Comparison of ENCODE assay signal across 26 cellular contexts in genomic region chr7:102193806-102194205, GRCh38.
A peak's percentile ranks its signal among the peaks of the same experiment; 100 is the strongest.
DNase-seq lines count a peak whose midpoint lies in the region; ATAC-seq and TF ChIP-seq lines count a peak whose summit lies in the region.
"Had no signal": no experiment of that assay in that cellular context is flagged by ENCODE, and none has a peak within 500 bp of the region (broad histone marks: within the 10 kb centered on the region; RNA-seq: fewer than 3 reads in every experiment).

No MANE protein-coding gene starts in this region.

- no peak overlapping the region for H4K8ac ChIP-seq in trophoblast cell (ENCODE audit: low read depth, low read length)

- H3K4me1 ChIP-seq in trophoblast cell (ENCODE audit: control insufficient read depth in 1 of 2, insufficient read depth in 2 of 2, low read length in 2 of 2): no peaks in the 10 kb centered on the region
- H3K4me1 ChIP-seq in ascending aorta: no peaks in the 10 kb centered on the region
- H3K4me1 ChIP-seq: body of pancreas, suprapubic skin, uterus had no signal

- intact Hi-C loops in ascending aorta (cut with DNase I): no loop called here

- H3K4me1 Mint-ChIP-seq in stimulated activated memory B cell treated with anti-CD40 and anti-IgM and Interleukin-4, amounts not matched to agents 10 μg/mL and 1 μg/mL and 100 μg/mL, for 72 hours: no peaks in the 10 kb centered on the region
- H3K4me1 Mint-ChIP-seq: activated CD4-positive, alpha-beta T cell treated with anti-CD3 and anti-CD28 coated beads, Interleukin-2, amount 10 ng/mL, durations not matched to agents 24 days and 14 days; CD4-positive, CD25-positive, alpha-beta regulatory T cell had no signal

- no peak overlapping the region for H3K18ac ChIP-seq in trophoblast cell (ENCODE audit: low read length)

- peak; percentile 10 for DNase-seq in EL
- peak; percentile 5 for DNase-seq in fibroblast of gingiva (ENCODE audit: low read depth)
- peak; percentile 52 to 55 for DNase-seq in trophoblast cell
- DNase-seq in activated T-cell treated with anti-CD3 and anti-CD28 coated beads, Interleukin-2, amount 50 U/mL, for 1 hour: no peak
- DNase-seq in stimulated activated CD4-positive, alpha-beta T cell treated with anti-CD3 and anti-CD28 coated beads, Interleukin-2, amount 100 ng/mL, for 24 hours: no peak
- DNase-seq in ascending aorta (ENCODE audit: low spot score in 2 of 2): no peak
- DNase-seq: activated CD4-positive, alpha-beta T cell treated with anti-CD3 and anti-CD28 coated beads, Interleukin-2, amount 10 ng/mL, durations not matched to agents 24 days and 14 days; body of pancreas; CD4-positive, CD25-positive, alpha-beta regulatory T cell; DMS153; effector memory CD4-positive, alpha-beta T cell; heart right ventricle; mucosa of descending colon; NCI-H1105; NCI-H446; PC-3; SIG-M5; T-helper 1 cell; uterus had no signal

- no peak overlapping the region for H2AK5ac ChIP-seq in trophoblast cell (ENCODE audit: low read length)

- H4K12ac ChIP-seq in trophoblast cell (ENCODE audit: low read depth, low read length): no peak overlapping the region

- H2AFZ ChIP-seq in trophoblast cell (ENCODE audit: insufficient read depth, low read length, poor library complexity): no peak overlapping the region

- H2BK120ac ChIP-seq in trophoblast cell (ENCODE audit: insufficient read depth, low read length, poor library complexity): no peak overlapping the region

- no peak for TF ChIP-seq CTCF in ascending aorta (IDR thresholded peaks at IDR 0.05)

- no peak overlapping the region for H3K27ac ChIP-seq in trophoblast cell (ENCODE audit: low read depth, low read length)
- H3K27ac ChIP-seq in ascending aorta: no peak overlapping the region
- H3K27ac ChIP-seq: body of pancreas, heart right ventricle, suprapubic skin, uterus had no signal

- no peak overlapping the region for H3K4me2 ChIP-seq in trophoblast cell (ENCODE audit: low read length)

- H3K79me2 ChIP-seq in trophoblast cell (ENCODE audit: control insufficient read depth, insufficient read depth, low read length, poor library complexity): no peaks in the 10 kb centered on the region

- no peak overlapping the region for H3K4me3 Mint-ChIP-seq in stimulated activated memory B cell treated with anti-CD40 and anti-IgM and Interleukin-4, amounts not matched to agents 10 μg/mL and 1 μg/mL and 100 μg/mL, for 72 hours
- H3K4me3 Mint-ChIP-seq: activated CD4-positive, alpha-beta T cell treated with anti-CD3 and anti-CD28 coated beads, Interleukin-2, amount 10 ng/mL, durations not matched to agents 24 days and 14 days; activated T-helper 1 cell treated with anti-CD3 and anti-CD28 coated beads, Interleukin-12 subunit alpha, Interleukin-12 subunit beta, Interleukin-2, Interleukin-4 antibody, amounts not matched to agents 30 ng/mL and 10 ng/mL and 1 ng/mL, durations not matched to agents 14 hours and 24 hours and 36 hours; CD4-positive, CD25-positive, alpha-beta regulatory T cell; neural crest cell had no signal

- no peak overlapping the region for H3K4ac ChIP-seq in trophoblast cell (ENCODE audit: low read depth, low read length)

- H3K4me3 ChIP-seq in trophoblast cell (ENCODE audit: low read depth, low read length) (no peak overlapping the region), ascending aorta (no peak overlapping the region)
- H3K4me3 ChIP-seq: body of pancreas, GM12878, heart right ventricle, mucosa of descending colon, suprapubic skin, uterus had no signal

- H3K23ac ChIP-seq in trophoblast cell (ENCODE audit: low read length): no peak overlapping the region

- no CpG with 5 or more reads among the region's 8 CpGs for WGBS in trophoblast cell (ENCODE audit: extremely low coverage, insufficient coverage, insufficient read length)

- peaks cover 55 to 60% of the 10 kb centered on the region in 2 experiments for H3K36me3 ChIP-seq in trophoblast cell (ENCODE audit: control insufficient read depth in 1 of 2, insufficient read depth in 2 of 2, low read length in 2 of 2)
- peaks cover 62 to 83% of the 10 kb centered on the region in 2 donors for H3K36me3 ChIP-seq in ascending aorta
- H3K36me3 ChIP-seq: uterus had no signal

- no peak overlapping the region for H3K9ac ChIP-seq in trophoblast cell (ENCODE audit: low read length)

- H3K9me3 Mint-ChIP-seq in stimulated activated memory B cell treated with anti-CD40 and anti-IgM and Interleukin-4, amounts not matched to agents 10 μg/mL and 1 μg/mL and 100 μg/mL, for 72 hours: no peaks in the 10 kb centered on the region
- H3K9me3 Mint-ChIP-seq: activated CD4-positive, alpha-beta T cell treated with anti-CD3 and anti-CD28 coated beads, Interleukin-2, amount 10 ng/mL, durations not matched to agents 24 days and 14 days; activated naive CD4-positive, alpha-beta T cell treated with anti-CD3 and anti-CD28 coated beads, Interleukin-2, amount 50 U/mL, for 72 hours; activated T-helper 1 cell treated with anti-CD3 and anti-CD28 coated beads, Interleukin-12 subunit alpha, Interleukin-12 subunit beta, Interleukin-2, Interleukin-4 antibody, amounts not matched to agents 30 ng/mL and 10 ng/mL and 1 ng/mL, durations not matched to agents 14 hours and 24 hours and 36 hours; CD4-positive, CD25-positive, alpha-beta regulatory T cell; neural crest cell had no signal

- H4K91ac ChIP-seq in trophoblast cell (ENCODE audit: low read depth, low read length): no peak overlapping the region

- no peaks in the 10 kb centered on the region for H3K27me3 Mint-ChIP-seq in stimulated activated memory B cell treated with anti-CD40 and anti-IgM and Interleukin-4, amounts not matched to agents 10 μg/mL and 1 μg/mL and 100 μg/mL, for 72 hours
- H3K27me3 Mint-ChIP-seq: activated CD4-positive, alpha-beta T cell treated with anti-CD3 and anti-CD28 coated beads, Interleukin-2, amount 10 ng/mL, durations not matched to agents 24 days and 14 days; CD4-positive, CD25-positive, alpha-beta regulatory T cell had no signal

- no peak overlapping the region for H2BK12ac ChIP-seq in trophoblast cell (ENCODE audit: low read length)

- H3K14ac ChIP-seq in trophoblast cell (ENCODE audit: low read length): no peak overlapping the region

- no peak overlapping the region for H3K27ac Mint-ChIP-seq in stimulated activated memory B cell treated with anti-CD40 and anti-IgM and Interleukin-4, amounts not matched to agents 10 μg/mL and 1 μg/mL and 100 μg/mL, for 72 hours
- H3K27ac Mint-ChIP-seq: activated CD4-positive, alpha-beta T cell treated with anti-CD3 and anti-CD28 coated beads, Interleukin-2, amount 10 ng/mL, durations not matched to agents 24 days and 14 days; activated T-helper 1 cell treated with anti-CD3 and anti-CD28 coated beads, Interleukin-12 subunit alpha, Interleukin-12 subunit beta, Interleukin-2, Interleukin-4 antibody, amounts not matched to agents 30 ng/mL and 10 ng/mL and 1 ng/mL, durations not matched to agents 14 hours and 24 hours and 36 hours had no signal

- H3K27me3 ChIP-seq in trophoblast cell (ENCODE audit: insufficient read depth, low read length) (no peaks in the 10 kb centered on the region), ascending aorta (no peaks in the 10 kb centered on the region)
- H3K27me3 ChIP-seq: body of pancreas, heart right ventricle, suprapubic skin, uterus had no signal

- no peaks in the 10 kb centered on the region for H3K79me1 ChIP-seq in trophoblast cell (ENCODE audit: low read length)

- no peak overlapping the region for H2BK5ac ChIP-seq in trophoblast cell (ENCODE audit: low read depth, low read length, poor library complexity)

- H3K9me3 ChIP-seq in trophoblast cell (ENCODE audit: insufficient read depth, low read depth, low read length) (peaks cover 2% of the 10 kb centered on the region), ascending aorta (no peaks in the 10 kb centered on the region)
- H3K9me3 ChIP-seq: body of pancreas, heart right ventricle, mucosa of descending colon, suprapubic skin, uterus had no signal

- ATAC-seq in SK-N-SH treated with all-trans-retinoic acid at 6 μM for 48 hours: peak; percentile 69
- ATAC-seq in stimulated activated memory B cell treated with anti-CD40 and anti-IgM and Interleukin-4, amounts not matched to agents 10 μg/mL and 1 μg/mL and 100 μg/mL, for 72 hours: no peak
- ATAC-seq: activated naive CD4-positive, alpha-beta T cell treated with anti-CD3 and anti-CD28 coated beads, Interleukin-2, amount 50 U/mL, for 72 hours; body of pancreas; GM12878; heart right ventricle; mucosa of descending colon; PC-3 had no signal

- H3K36me3 Mint-ChIP-seq in stimulated activated memory B cell treated with anti-CD40 and anti-IgM and Interleukin-4, amounts not matched to agents 10 μg/mL and 1 μg/mL and 100 μg/mL, for 72 hours: peaks cover 77% of the 10 kb centered on the region

TF ChIP-seq in SK-N-SH treated with all-trans-retinoic acid at 6 μM for 48 hours, 23 proteins besides CTCF, POLR2A, EP300 and RAD21 (continues in another document):
- no peak for TF ChIP-seq CSDC2 (CRISPR knock-in tag; IDR thresholded peaks at IDR 0.05)
- no peak for TF ChIP-seq OSR1 (CRISPR knock-in tag; IDR thresholded peaks at IDR 0.05)
- TF ChIP-seq ARNTL (CRISPR knock-in tag; IDR thresholded peaks at IDR 0.05; ENCODE audit: borderline replicate concordance, low read depth): no peak
- TF ChIP-seq ZFP3 (CRISPR knock-in tag; IDR thresholded peaks at IDR 0.05): no peak
- no peak for TF ChIP-seq ZC3H10 (CRISPR knock-in tag; IDR thresholded peaks at IDR 0.05)
- no peak for TF ChIP-seq SNAI2 (CRISPR knock-in tag; IDR thresholded peaks at IDR 0.05)
- TF ChIP-seq ZNF70 (CRISPR knock-in tag; IDR thresholded peaks at IDR 0.05): no peak
- no peak for TF ChIP-seq POU6F1 (CRISPR knock-in tag; IDR thresholded peaks at IDR 0.05; ENCODE audit: borderline replicate concordance, low read depth)

Comparison
In these comparisons a context has a peak if more than half of its experiments do, and no peak if none do; other contexts are left out.
1. DNase-seq: peak in EL (single experiment), fibroblast of gingiva (single experiment) and trophoblast cell (2 of 2); none in activated T-cell treated with anti-CD3 and anti-CD28 coated beads, Interleukin-2, amount 50 U/mL, for 1 hour (single experiment), stimulated activated CD4-positive, alpha-beta T cell treated with anti-CD3 and anti-CD28 coated beads, Interleukin-2, amount 100 ng/mL, for 24 hours (0 of 2) and ascending aorta (0 of 2).